Comparison of ENCODE assay signal across 41 cellular contexts in the genomic region with DNA sequence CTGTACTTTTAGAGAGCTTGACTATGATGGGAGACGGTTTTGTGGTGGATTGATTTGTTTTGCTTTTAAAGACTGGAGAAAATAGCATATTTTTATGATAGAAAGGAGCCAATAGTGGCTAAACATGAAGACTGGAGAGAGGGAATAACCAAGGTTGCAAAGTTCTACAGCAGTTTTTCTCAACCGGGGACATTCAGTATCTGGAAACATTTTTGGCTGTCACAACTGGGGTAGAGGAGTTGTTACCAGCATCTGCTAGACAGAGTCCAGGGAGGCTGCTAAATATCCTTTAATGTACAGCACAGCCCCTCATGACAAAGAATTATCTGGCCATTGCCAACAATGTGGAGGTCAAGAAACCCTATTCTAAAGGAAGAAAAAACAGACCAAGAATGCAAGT.
"Had no signal": no experiment of that assay in that cellular context is flagged by ENCODE, and none has a peak within 500 bp of the region (broad histone marks: within the 10 kb centered on the region; RNA-seq: fewer than 3 reads in every experiment).

No MANE protein-coding gene starts in this region.

- H3K36me3 ChIP-seq: adrenal gland, ascending aorta, brain microvascular endothelial cell, breast epithelium, cardiac muscle cell had no signal

- DNase-seq: activated effector memory CD4-positive, alpha-beta T cell treated with anti-CD3 and anti-CD28 coated beads, Interleukin-2, amount 50 U/mL, for 16 hours; activated effector memory CD4-positive, alpha-beta T cell treated with Interleukin-2 at 50 U/mL for 16 hours; activated gamma-delta T cell; activated gamma-delta T cell treated with Interleukin-2 at 50 U/mL for 16 hours; activated naive CD4-positive, alpha-beta T cell; activated naive CD4-positive, alpha-beta T cell treated with anti-CD3 and anti-CD28 coated beads for 36 hours; activated naive CD4-positive, alpha-beta T cell treated with anti-CD3 and anti-CD28 coated beads, Interleukin-2, amount 10 ng/mL, durations not matched to agents 7 days and 5 days; activated naive CD4-positive, alpha-beta T cell treated with anti-CD3 and anti-CD28 coated beads, Interleukin-2, amount 50 U/mL, for 16 hours; activated naive CD4-positive, alpha-beta T cell treated with Interleukin-2 at 50 U/mL for 16 hours; activated naive CD8-positive, alpha-beta T cell treated with anti-CD3 and anti-CD28 coated beads for 36 hours; activated naive CD8-positive, alpha-beta T cell treated with anti-CD3 and anti-CD28 coated beads, Interleukin-2, amount 10 ng/mL, durations not matched to agents 7 days and 5 days; activated naive CD8-positive, alpha-beta T cell treated with anti-CD3 and anti-CD28 coated beads, Interleukin-2, amount 50 U/mL, for 24 hours; activated T-cell treated with anti-CD3 and anti-CD28 coated beads for 4 hours; activated T-cell treated with anti-CD3 and anti-CD28 coated beads, Interleukin-2, amount 50 U/mL, for 1 hour; activated T-cell treated with anti-CD3 and anti-CD28 coated beads, Interleukin-2, amount 50 U/mL, for 24 hours; activated T-cell treated with anti-CD3 and anti-CD28 coated beads, Interleukin-2, amount 50 U/mL, for 4 hours; activated T-cell treated with anti-CD3 and anti-CD28 coated beads, Interleukin-2, amount 50 U/mL, for 48 hours; activated T-cell treated with anti-CD3 and anti-CD28 coated beads, Interleukin-2, amount 50 U/mL, for 72 hours; adrenal gland; amniotic stem cell; amygdala; anterior cingulate cortex; aorta; body of pancreas; brain microvascular endothelial cell; caudate nucleus; central memory CD4-positive, alpha-beta T cell; cerebellar nuclear complex had no signal

- ATAC-seq: activated naive CD4-positive, alpha-beta T cell treated with anti-CD3 and anti-CD28 coated beads, Interleukin-2, amount 50 U/mL, for 72 hours; activated naive CD8-positive, alpha-beta T cell treated with anti-CD3 and anti-CD28 coated beads, Interleukin-2, amount 50 U/mL, for 24 hours; activated T-cell treated with anti-CD3 and anti-CD28 coated beads, Interleukin-2, amount 50 U/mL, for 4 hours; activated T-cell treated with anti-CD3 and anti-CD28 coated beads, Interleukin-2, amount 50 U/mL, for 72 hours; activated T-helper 17 cell treated with anti-CD3 and anti-CD28 coated beads, Interleukin-2, amount 50 U/mL, for 72 hours; body of pancreas had no signal

- H3K27ac ChIP-seq: adrenal gland, ascending aorta, body of pancreas, brain microvascular endothelial cell, breast epithelium, cardiac muscle cell had no signal

- H3K4me3 Mint-ChIP-seq: activated naive CD4-positive, alpha-beta T cell treated with anti-CD3 and anti-CD28 coated beads for 36 hours; activated naive CD4-positive, alpha-beta T cell treated with anti-CD3 and anti-CD28 coated beads, Interleukin-2, amount 10 ng/mL, durations not matched to agents 7 days and 5 days; activated naive CD4-positive, alpha-beta T cell treated with anti-CD3 and anti-CD28 coated beads, Interleukin-2, amount 50 U/mL, for 24 hours; activated naive CD8-positive, alpha-beta T cell; activated naive CD8-positive, alpha-beta T cell treated with anti-CD3 and anti-CD28 coated beads for 36 hours; activated naive CD8-positive, alpha-beta T cell treated with anti-CD3 and anti-CD28 coated beads, Interleukin-2, amount 10 ng/mL, durations not matched to agents 7 days and 5 days; activated naive CD8-positive, alpha-beta T cell treated with anti-CD3 and anti-CD28 coated beads, Interleukin-2, amount 50 U/mL, for 24 hours; activated T-cell treated with anti-CD3 and anti-CD28 coated beads, Interleukin-2, amount 50 U/mL, for 24 hours; activated T-cell treated with anti-CD3 and anti-CD28 coated beads, Interleukin-2, amount 50 U/mL, for 4 hours; activated T-cell treated with anti-CD3 and anti-CD28 coated beads, Interleukin-2, amount 50 U/mL, for 72 hours; activated T-helper 1 cell treated with anti-CD3 and anti-CD28 coated beads, Interleukin-12 subunit alpha, Interleukin-12 subunit beta, Interleukin-2, Interleukin-4 antibody, amounts not matched to agents 30 ng/mL and 10 ng/mL and 1 ng/mL, durations not matched to agents 14 hours and 24 hours and 36 hours; activated T-helper 17 cell treated with anti-CD3 and anti-CD28 coated beads, Interleukin-2, amount 50 U/mL, for 72 hours; brain; central memory CD8-positive, alpha-beta T cell had no signal

- H3K9me3 ChIP-seq: adrenal gland, ascending aorta, body of pancreas, breast epithelium had no signal

- H3K4me3 ChIP-seq: adrenal gland, ascending aorta, body of pancreas, breast epithelium, cardiac muscle cell had no signal

- H3K4me1 Mint-ChIP-seq: activated naive CD8-positive, alpha-beta T cell treated with anti-CD3 and anti-CD28 coated beads, Interleukin-2, amount 50 U/mL, for 24 hours; activated T-helper 17 cell treated with anti-CD3 and anti-CD28 coated beads, Interleukin-2, amount 50 U/mL, for 72 hours had no signal

- H3K4me1 ChIP-seq: ascending aorta, breast epithelium had no signal

- H3K27ac Mint-ChIP-seq: activated naive CD4-positive, alpha-beta T cell treated with anti-CD3 and anti-CD28 coated beads for 36 hours; activated naive CD4-positive, alpha-beta T cell treated with anti-CD3 and anti-CD28 coated beads, Interleukin-2, amount 10 ng/mL, durations not matched to agents 7 days and 5 days; activated naive CD4-positive, alpha-beta T cell treated with anti-CD3 and anti-CD28 coated beads, Interleukin-2, amount 50 U/mL, for 24 hours; activated naive CD4-positive, alpha-beta T cell treated with anti-CD3 and anti-CD28 coated beads, Interleukin-2, amount 50 U/mL, for 72 hours; activated naive CD8-positive, alpha-beta T cell; activated naive CD8-positive, alpha-beta T cell treated with anti-CD3 and anti-CD28 coated beads for 36 hours; activated naive CD8-positive, alpha-beta T cell treated with anti-CD3 and anti-CD28 coated beads, Interleukin-2, amount 50 U/mL, for 24 hours; activated T-cell treated with anti-CD3 and anti-CD28 coated beads, Interleukin-2, amount 50 U/mL, for 24 hours; activated T-cell treated with anti-CD3 and anti-CD28 coated beads, Interleukin-2, amount 50 U/mL, for 72 hours; activated T-helper 1 cell treated with anti-CD3 and anti-CD28 coated beads, Interleukin-12 subunit alpha, Interleukin-12 subunit beta, Interleukin-2, Interleukin-4 antibody, amounts not matched to agents 30 ng/mL and 10 ng/mL and 1 ng/mL, durations not matched to agents 14 hours and 24 hours and 36 hours; activated T-helper 17 cell treated with anti-CD3 and anti-CD28 coated beads, Interleukin-2, amount 50 U/mL, for 72 hours; activated T-helper 2 cell treated with anti-CD3 and anti-CD28 coated beads, Interferon-gamma antibody, Interleukin-2, Interleukin-4, amounts not matched to agents 10 μg/mL and 5 μg/mL and 100 μg/mL, durations not matched to agents 14 hours and 24 hours and 36 hours; brain had no signal

- H3K36me3 Mint-ChIP-seq: activated naive CD4-positive, alpha-beta T cell treated with anti-CD3 and anti-CD28 coated beads, Interleukin-2, amount 10 ng/mL, durations not matched to agents 7 days and 5 days; activated naive CD4-positive, alpha-beta T cell treated with anti-CD3 and anti-CD28 coated beads, Interleukin-2, amount 50 U/mL, for 24 hours; activated naive CD4-positive, alpha-beta T cell treated with anti-CD3 and anti-CD28 coated beads, Interleukin-2, amount 50 U/mL, for 72 hours; activated naive CD8-positive, alpha-beta T cell; activated naive CD8-positive, alpha-beta T cell treated with anti-CD3 and anti-CD28 coated beads for 36 hours; activated naive CD8-positive, alpha-beta T cell treated with anti-CD3 and anti-CD28 coated beads, Interleukin-2, amount 10 ng/mL, durations not matched to agents 7 days and 5 days; brain had no signal

- H3K27me3 ChIP-seq: adrenal gland, ascending aorta, body of pancreas, brain microvascular endothelial cell, breast epithelium, cardiac muscle cell had no signal

- H3K9me3 Mint-ChIP-seq: activated naive CD4-positive, alpha-beta T cell treated with anti-CD3 and anti-CD28 coated beads for 36 hours; activated naive CD4-positive, alpha-beta T cell treated with anti-CD3 and anti-CD28 coated beads, Interleukin-2, amount 10 ng/mL, durations not matched to agents 7 days and 5 days; activated naive CD4-positive, alpha-beta T cell treated with anti-CD3 and anti-CD28 coated beads, Interleukin-2, amount 50 U/mL, for 24 hours; activated naive CD4-positive, alpha-beta T cell treated with anti-CD3 and anti-CD28 coated beads, Interleukin-2, amount 50 U/mL, for 72 hours; activated naive CD8-positive, alpha-beta T cell treated with anti-CD3 and anti-CD28 coated beads for 36 hours; activated naive CD8-positive, alpha-beta T cell treated with anti-CD3 and anti-CD28 coated beads, Interleukin-2, amount 10 ng/mL, durations not matched to agents 7 days and 5 days; activated naive CD8-positive, alpha-beta T cell treated with anti-CD3 and anti-CD28 coated beads, Interleukin-2, amount 50 U/mL, for 24 hours; activated T-cell treated with anti-CD3 and anti-CD28 coated beads, Interleukin-2, amount 50 U/mL, for 24 hours; activated T-cell treated with anti-CD3 and anti-CD28 coated beads, Interleukin-2, amount 50 U/mL, for 4 hours; activated T-cell treated with anti-CD3 and anti-CD28 coated beads, Interleukin-2, amount 50 U/mL, for 72 hours; activated T-helper 1 cell treated with anti-CD3 and anti-CD28 coated beads, Interleukin-12 subunit alpha, Interleukin-12 subunit beta, Interleukin-2, Interleukin-4 antibody, amounts not matched to agents 30 ng/mL and 10 ng/mL and 1 ng/mL, durations not matched to agents 14 hours and 24 hours and 36 hours; activated T-helper 17 cell treated with anti-CD3 and anti-CD28 coated beads, Interleukin-2, amount 50 U/mL, for 72 hours; activated T-helper 2 cell treated with anti-CD3 and anti-CD28 coated beads, Interferon-gamma antibody, Interleukin-2, Interleukin-4, amounts not matched to agents 10 μg/mL and 5 μg/mL and 100 μg/mL, durations not matched to agents 14 hours and 24 hours and 36 hours; brain; central memory CD8-positive, alpha-beta T cell had no signal

- FAIRE-seq: astrocyte, bronchial epithelial cell had no signal
